22 cellular contexts compared by ENCODE assay signal in the genomic region with DNA sequence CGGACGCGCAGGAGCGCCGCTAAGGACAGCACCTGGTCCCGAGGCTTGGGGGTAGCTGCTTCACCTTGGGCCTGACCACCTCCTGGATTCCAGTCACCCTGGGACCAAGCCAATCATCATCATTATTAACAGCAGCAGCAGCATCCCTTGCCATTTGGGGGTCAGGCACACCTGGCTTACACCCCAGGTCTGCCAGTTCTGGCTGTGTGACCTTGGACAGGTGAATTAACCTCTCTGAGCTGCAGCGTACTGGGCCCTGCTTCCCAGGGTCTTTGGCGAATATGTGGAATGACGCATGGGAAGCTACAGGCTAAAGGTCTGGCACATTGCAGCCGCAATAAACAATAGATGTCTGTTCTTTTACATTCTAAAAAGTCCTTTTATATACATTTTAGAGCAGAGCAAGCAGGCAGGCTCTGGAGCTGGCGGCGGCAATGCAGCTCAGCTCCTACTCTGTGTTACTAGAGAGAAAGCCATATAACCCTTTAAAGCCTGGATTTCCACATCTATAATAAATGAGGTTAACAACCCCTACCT.
A peak's percentile ranks its signal among the peaks of the same experiment; 100 is the strongest.
DNase-seq lines count a peak whose midpoint lies in the region; ATAC-seq and TF ChIP-seq lines count a peak whose summit lies in the region.
"Had no signal": no experiment of that assay in that cellular context is flagged by ENCODE, and none has a peak within 500 bp of the region (broad histone marks: within the 10 kb centered on the region; RNA-seq: fewer than 3 reads in every experiment).

No MANE protein-coding gene starts in this region.

- 31% methylated on average over 12 of the region's 12 CpGs for WGBS in HUES64
- WGBS in mammary epithelial cell (ENCODE audit: low coverage, missing lambda C conversion rate) = 20% methylated on average over 10 of the region's 12 CpGs
- WGBS in mesenchymal stem cell = 38% methylated on average over 10 of the region's 12 CpGs

- no peaks in the 10 kb centered on the region for H3K36me3 ChIP-seq in ACC112 (ENCODE audit: insufficient read depth, low read length)
- H3K36me3 ChIP-seq in HUES64 (ENCODE audit: insufficient read depth, low read length) = no peaks in the 10 kb centered on the region
- no peaks in the 10 kb centered on the region for H3K36me3 ChIP-seq in mammary epithelial cell (ENCODE audit: insufficient read depth, low read length)
- no peaks in the 10 kb centered on the region for H3K36me3 ChIP-seq in mesenchymal stem cell (ENCODE audit: control insufficient read depth in 1 of 2, insufficient read depth in 2 of 2, low read depth in 1 of 2, low read length in 2 of 2)
- H3K36me3 ChIP-seq: sigmoid colon had no signal

- H3K23ac ChIP-seq in mesenchymal stem cell (ENCODE audit: low read length in 2 of 2) = no peak overlapping the region

- no peak overlapping the region for H2BK5ac ChIP-seq in mesenchymal stem cell (ENCODE audit: low read depth, low read length, poor library complexity, severe bottlenecking)

- peaks cover 86% of the 10 kb centered on the region for H3K27me3 ChIP-seq in ACC112 (ENCODE audit: insufficient read depth, low read length)
- H3K27me3 ChIP-seq in HUES64 (ENCODE audit: insufficient read depth, low read length) = peaks cover 34% of the 10 kb centered on the region
- H3K27me3 ChIP-seq in mammary epithelial cell (ENCODE audit: insufficient read depth, low read length) = no peaks in the 10 kb centered on the region
- H3K27me3 ChIP-seq in mesenchymal stem cell (ENCODE audit: control insufficient read depth in 1 of 2, insufficient read depth in 1 of 2, low read length in 2 of 2) = peaks cover 20 to 54% of the 10 kb centered on the region in 2 experiments

- intact Hi-C loops in mammary epithelial cell (cut with micrococcal nuclease) = no loop called here

- no peaks in the 10 kb centered on the region for H3K79me2 ChIP-seq in ACC112 (ENCODE audit: control insufficient read depth, insufficient read depth, low read length, unreplicated experiment)
- no peaks in the 10 kb centered on the region for H3K79me2 ChIP-seq in mammary epithelial cell (ENCODE audit: insufficient read depth, low read length)

- DNase-seq in mammary epithelial cell (no peak), mesenchymal stem cell (no peak), EL (no peak), DMS79 (lab: John Stamatoyannopoulos, UW) (no peak)
- DNase-seq: ACHN; activated CD4-positive, alpha-beta T cell treated with anti-CD3 and anti-CD28 coated beads for 36 hours; activated naive CD4-positive, alpha-beta T cell treated with Interleukin-2 at 50 U/mL for 16 hours; activated T-cell treated with anti-CD3 and anti-CD28 coated beads, Interleukin-2, amount 50 U/mL, for 48 hours; amniotic stem cell; Kasumi-1; kidney glomerular epithelial cell; NCI-H1092 treated with DMSO at 0.1 percent for 48 hours; NCI-H2029 treated with DMSO at 0.1 percent for 48 hours; NCI-H446; SIG-M5; sigmoid colon; T-cell had no signal

- in situ Hi-C loops in mammary epithelial cell (cut with MboI; ENCODE audit: low sequenced_read_pairs in 2 of 2) = no loop called here

- H3K9ac ChIP-seq in HUES64 (ENCODE audit: low read depth, low read length) (peak overlapping the region; percentile 5; the same call in 1 of the 2 replicates), mammary epithelial cell (ENCODE audit: insufficient read depth, low read length) (no peak overlapping the region), mesenchymal stem cell (ENCODE audit: low read length) (no peak overlapping the region)

- H2BK12ac ChIP-seq in mesenchymal stem cell (ENCODE audit: low read length in 2 of 2) = no peak overlapping the region

- CTCF ChIA-PET in mammary epithelial cell (lab: Charles Lee; ENCODE audit: low non-redundant PET) = no interaction called here

- H2AFZ ChIP-seq in ACC112 (ENCODE audit: low read length, unreplicated experiment) (no peak overlapping the region), mammary epithelial cell (ENCODE audit: low read depth, low read length) (peak overlapping the region; percentile 34), mesenchymal stem cell (ENCODE audit: low read depth, low read length) (no peak overlapping the region)

- no peaks in the 10 kb centered on the region for H4K20me1 ChIP-seq in mammary epithelial cell (ENCODE audit: insufficient read depth, low read length)

- no peak for ATAC-seq in GM19395 (IDR thresholded peaks at IDR 0.05; ENCODE audit: unreplicated experiment)
- ATAC-seq: activated CD4-positive, alpha-beta T cell treated with anti-CD3 and anti-CD28 coated beads for 36 hours; T-cell had no signal

- H2BK120ac ChIP-seq in mesenchymal stem cell (ENCODE audit: low read depth, low read length) = no peak overlapping the region

- no peak for TF ChIP-seq CTCF in mammary epithelial cell (conservative IDR thresholded peaks at IDR 0.05 in 1 of 2, IDR thresholded peaks at IDR 0.05 in 1 of 2; ENCODE audit: extremely low read depth in 1 of 2, insufficient read depth in 1 of 2, low read depth in 1 of 2, low read length in 2 of 2)

- H3K4me3 ChIP-seq in ACC112 (ENCODE audit: low read depth, low read length) = peak overlapping the region; percentile 60
- H3K4me3 ChIP-seq in HUES64 (ENCODE audit: low read length) = peak overlapping the region; percentile 53
- H3K4me3 ChIP-seq in mammary epithelial cell (replicated peaks in 1 of 3; ENCODE audit: insufficient read depth in 1 of 3, low read depth in 2 of 3, low read length in 3 of 3) = peak overlapping the region in 1 of 3 experiments; percentile 25
- peak overlapping the region; percentile 42 for H3K4me3 ChIP-seq in iPS-18c (ENCODE audit: insufficient read depth, low read depth, low read length)
- H3K4me3 ChIP-seq in mesenchymal stem cell (ENCODE audit: insufficient read depth in 1 of 2, low read depth in 1 of 2, low read length in 2 of 2) = no peak overlapping the region
- H3K4me3 ChIP-seq: sigmoid colon had no signal

- H3K9me3 ChIP-seq in HUES64 (ENCODE audit: insufficient read depth, low read depth, low read length) = no peaks in the 10 kb centered on the region
- no peaks in the 10 kb centered on the region for H3K9me3 ChIP-seq in mammary epithelial cell (replicated peaks; ENCODE audit: insufficient read depth, low read length)
- no peaks in the 10 kb centered on the region for H3K9me3 ChIP-seq in iPS-18c (ENCODE audit: control insufficient read depth, insufficient read depth, low read length)
- no peaks in the 10 kb centered on the region for H3K9me3 ChIP-seq in mesenchymal stem cell (ENCODE audit: control insufficient read depth, low read length)
- H3K9me3 ChIP-seq: sigmoid colon had no signal

- dilution Hi-C loops in mammary epithelial cell (cut with HindIII; ENCODE audit: low sequenced_read_pairs) = no loop called here

- H2BK15ac ChIP-seq in mesenchymal stem cell (ENCODE audit: low read depth, poor library complexity, severe bottlenecking) = no peak overlapping the region

- no peak overlapping the region for H4K91ac ChIP-seq in mesenchymal stem cell (ENCODE audit: low read length)

- H3K4me1 ChIP-seq in ACC112 (ENCODE audit: control insufficient read depth, insufficient read depth, low read length, unreplicated experiment) (no peaks in the 10 kb centered on the region), HUES64 (ENCODE audit: insufficient read depth, low read length) (0 out of 2 replicates have a peak, but pooled peaks cover 6% of the 10 kb centered on the region), mammary epithelial cell (ENCODE audit: insufficient read depth, low read length) (peaks cover 11% of the 10 kb centered on the region), mesenchymal stem cell (ENCODE audit: control insufficient read depth, insufficient read depth, low read depth, low read length) (no peaks in the 10 kb centered on the region)

- no peak overlapping the region for H3K18ac ChIP-seq in mesenchymal stem cell (ENCODE audit: low read depth in 1 of 2, low read length in 2 of 2)

- H3K4ac ChIP-seq in mesenchymal stem cell (ENCODE audit: low read depth in 1 of 2, low read length in 2 of 2) = no peak overlapping the region

- no peak overlapping the region for H4K8ac ChIP-seq in mesenchymal stem cell (ENCODE audit: low read length)

- H2AK5ac ChIP-seq in mesenchymal stem cell (ENCODE audit: low read length, severe bottlenecking) = no peak overlapping the region

- H3K27ac ChIP-seq in ACC112 (ENCODE audit: low read depth, low read length) (no peak overlapping the region), HUES64 (ENCODE audit: low read depth, low read length) (no peak overlapping the region), mammary epithelial cell (ENCODE audit: insufficient read depth, low read depth, low read length) (no peak overlapping the region), mesenchymal stem cell (ENCODE audit: low read length, poor library complexity, severe bottlenecking) (no peak overlapping the region)
- H3K27ac ChIP-seq: C4-2B, sigmoid colon had no signal

- H3K4me2 ChIP-seq in mammary epithelial cell (ENCODE audit: insufficient read depth, low read depth, low read length) (peak overlapping the region; percentile 85), mesenchymal stem cell (ENCODE audit: low read length, poor library complexity, severe bottlenecking) (no peak overlapping the region)

- no peaks in the 10 kb centered on the region for H3K79me1 ChIP-seq in mesenchymal stem cell (replicated peaks; ENCODE audit: low read length, poor library complexity, severe bottlenecking)

- H3K14ac ChIP-seq in mesenchymal stem cell (ENCODE audit: low read length in 2 of 2) = no peak overlapping the region

- no TSS peak for BruUV-seq in mammary epithelial cell (replicated peaks; lab: Mats Ljungman, UMichigan)

Comparison
In these comparisons a context has a peak if more than half of its experiments do, and no peak if none do; other contexts are left out.
1. H3K4me3 ChIP-seq: peak in ACC112 (single experiment), HUES64 (single experiment) and iPS-18c (single experiment); none in mesenchymal stem cell (0 of 2).